Comparison of ENCODE assay signal across 15 cellular contexts in the genomic region with DNA sequence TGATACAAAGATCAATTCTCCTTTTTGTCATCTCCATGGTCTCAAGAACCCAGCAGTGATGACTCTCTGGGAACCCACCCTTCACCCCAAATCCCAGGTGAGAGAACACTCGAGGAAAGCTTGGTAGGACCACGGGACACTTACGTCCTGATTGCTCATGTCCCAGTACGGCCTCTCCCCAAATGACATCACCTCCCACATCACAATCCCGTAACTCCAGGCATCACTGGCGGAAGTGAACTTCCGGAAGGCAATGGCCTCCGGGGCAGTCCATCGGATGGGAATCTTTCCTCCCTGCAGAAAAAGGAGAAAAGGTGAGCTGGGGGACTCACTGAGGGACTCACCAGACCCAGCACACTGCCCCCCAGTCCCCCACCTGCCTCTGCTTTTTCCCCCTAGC.
"Had no signal": no experiment of that assay in that cellular context is flagged by ENCODE, and none has a peak within 500 bp of the region (broad histone marks: within the 10 kb centered on the region; RNA-seq: fewer than 3 reads in every experiment).

No MANE protein-coding gene starts in this region.

- FAIRE-seq: frontal cortex had no signal

- H3K27ac ChIP-seq: ovary, tibial artery, upper lobe of right lung had no signal

- H3K36me3 Mint-ChIP-seq: natural killer cell; stimulated activated memory B cell treated with anti-CD40 and anti-IgM and Interleukin-4, amounts not matched to agents 10 μg/mL and 1 μg/mL and 100 μg/mL, for 72 hours had no signal

- H3K9me3 ChIP-seq: heart left ventricle, ovary, tibial artery, upper lobe of right lung had no signal

- H3K4me3 ChIP-seq: heart left ventricle, lung, ovary, tibial artery, upper lobe of right lung had no signal

- H3K36me3 ChIP-seq: ovary had no signal

- DNase-seq: heart left ventricle; hippocampal formation; left colon; left ventricle myocardium superior; natural killer cell; ovary; right cardiac atrium; stimulated activated CD4-positive, alpha-beta T cell treated with anti-CD3 and anti-CD28 coated beads, Interleukin-4, amount 100 ng/mL, for 1 hour; tibial artery; upper lobe of right lung had no signal

- H3K27me3 ChIP-seq: heart left ventricle, ovary, upper lobe of right lung had no signal

- H3K27ac Mint-ChIP-seq: natural killer cell; stimulated activated naive CD8-positive, alpha-beta T cell treated with anti-CD3 and anti-CD28 coated beads, Interleukin-15, Interleukin-2, amounts not matched to agents 100 ng/mL and 50 ng/mL, for 24 hours had no signal

- ATAC-seq: left colon; left ventricle myocardium superior; natural killer cell; right cardiac atrium; stimulated activated memory B cell treated with anti-CD40 and anti-IgM and Interleukin-4, amounts not matched to agents 10 μg/mL and 1 μg/mL and 100 μg/mL, for 72 hours; upper lobe of right lung had no signal

- H3K9me3 Mint-ChIP-seq: natural killer cell; neural crest cell; stimulated activated memory B cell treated with anti-CD40 and anti-IgM and Interleukin-4, amounts not matched to agents 10 μg/mL and 1 μg/mL and 100 μg/mL, for 72 hours; stimulated activated naive CD8-positive, alpha-beta T cell treated with anti-CD3 and anti-CD28 coated beads, Interleukin-15, Interleukin-2, amounts not matched to agents 100 ng/mL and 50 ng/mL, for 24 hours had no signal

- H3K27me3 Mint-ChIP-seq: stimulated activated memory B cell treated with anti-CD40 and anti-IgM and Interleukin-4, amounts not matched to agents 10 μg/mL and 1 μg/mL and 100 μg/mL, for 72 hours; stimulated activated naive CD8-positive, alpha-beta T cell treated with anti-CD3 and anti-CD28 coated beads, Interleukin-15, Interleukin-2, amounts not matched to agents 100 ng/mL and 50 ng/mL, for 24 hours had no signal

- H3K4me3 Mint-ChIP-seq: natural killer cell; neural crest cell; stimulated activated memory B cell treated with anti-CD40 and anti-IgM and Interleukin-4, amounts not matched to agents 10 μg/mL and 1 μg/mL and 100 μg/mL, for 72 hours; stimulated activated naive CD8-positive, alpha-beta T cell treated with anti-CD3 and anti-CD28 coated beads, Interleukin-15, Interleukin-2, amounts not matched to agents 100 ng/mL and 50 ng/mL, for 24 hours had no signal
